ENCODE assay signal across 13 cellular contexts in the genomic region with DNA sequence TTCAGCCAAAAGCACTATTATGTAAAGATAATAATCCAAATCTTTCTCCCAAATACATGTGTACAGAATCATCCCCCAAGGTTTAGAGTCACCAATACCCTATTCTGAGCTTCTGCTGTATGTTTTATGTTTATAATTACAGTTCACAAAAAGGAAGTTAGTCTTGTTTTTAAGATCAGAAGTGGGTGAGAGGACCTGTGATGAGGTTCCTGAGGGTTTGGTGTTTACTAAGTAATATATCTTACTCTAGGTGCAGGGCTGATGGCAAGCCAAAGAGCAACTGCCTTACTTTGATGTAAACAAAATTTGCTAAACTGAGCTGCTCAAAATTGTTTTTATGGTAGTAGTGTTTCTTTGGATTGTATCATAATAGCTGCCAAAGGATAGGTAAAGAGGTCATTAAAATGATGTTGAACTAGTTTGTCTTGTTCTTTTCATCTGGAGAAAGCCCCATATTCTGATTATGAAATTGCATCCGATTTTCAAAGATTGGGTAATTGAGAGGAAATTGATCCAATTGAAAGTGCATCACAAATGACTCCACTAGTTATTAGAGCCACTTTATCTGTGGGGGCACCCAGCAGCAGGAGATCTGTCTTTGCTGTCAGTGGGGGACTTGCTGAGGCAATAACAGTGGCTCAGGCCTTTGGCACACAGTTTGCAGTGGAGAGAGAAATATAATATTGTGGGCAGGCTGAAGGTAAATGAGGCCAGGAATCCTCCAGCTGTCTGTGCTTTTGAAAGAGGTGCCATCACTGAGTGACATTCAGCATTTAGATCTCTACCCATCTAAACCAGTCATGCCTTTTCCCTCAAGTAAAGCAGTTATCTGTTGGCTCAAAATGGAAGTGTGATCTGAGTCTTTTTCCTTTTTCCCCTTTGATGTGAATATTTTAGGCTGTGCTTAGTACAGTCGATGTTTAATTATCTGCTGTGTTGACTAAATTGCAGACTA. TPM values are rescaled to one million over a fixed set of nuclear protein-coding genes. Genes with fewer than 3 reads are reported as not detected.
DNase-seq lines count a peak whose midpoint lies in the region; ATAC-seq and TF ChIP-seq lines count a peak whose summit lies in the region.
"Had no signal": no experiment of that assay in that cellular context is flagged by ENCODE, and none has a peak within 500 bp of the region (broad histone marks: within the 10 kb centered on the region; RNA-seq: fewer than 3 reads in every experiment).

No MANE protein-coding gene starts in this region.

- no peak overlapping the region for H3K4me3 Mint-ChIP-seq in activated T-cell treated with anti-CD3 and anti-CD28 coated beads, Interleukin-2, amount 50 U/mL, for 24 hours
- H3K4me3 Mint-ChIP-seq in T-helper 17 cell = no peak overlapping the region
- H3K4me3 Mint-ChIP-seq: stimulated activated naive B cell treated with anti-CD40 and anti-IgM and Interleukin-4, amounts not matched to agents 10 μg/mL and 1 μg/mL and 100 μg/mL, for 72 hours had no signal

- no peak overlapping the region for H3K4me3 ChIP-seq in psoas muscle
- H3K4me3 ChIP-seq: adrenal gland, coronary artery had no signal

- intact Hi-C loops in psoas muscle (cut with DNase I) = no loop called here

- H3K27me3 Mint-ChIP-seq in activated T-cell treated with anti-CD3 and anti-CD28 coated beads, Interleukin-2, amount 50 U/mL, for 24 hours = no peaks in the 10 kb centered on the region
- no peaks in the 10 kb centered on the region for H3K27me3 Mint-ChIP-seq in T-helper 17 cell
- H3K27me3 Mint-ChIP-seq: stimulated activated naive B cell treated with anti-CD40 and anti-IgM and Interleukin-4, amounts not matched to agents 10 μg/mL and 1 μg/mL and 100 μg/mL, for 72 hours had no signal

- peaks cover 16% of the 10 kb centered on the region for H3K9me3 Mint-ChIP-seq in activated T-cell treated with anti-CD3 and anti-CD28 coated beads, Interleukin-2, amount 50 U/mL, for 24 hours
- H3K9me3 Mint-ChIP-seq: stimulated activated naive B cell treated with anti-CD40 and anti-IgM and Interleukin-4, amounts not matched to agents 10 μg/mL and 1 μg/mL and 100 μg/mL, for 72 hours had no signal

- H3K27me3 ChIP-seq in psoas muscle (ENCODE audit: insufficient read depth in 3 of 3, low read length in 2 of 3) = no peaks in the 10 kb centered on the region
- H3K27me3 ChIP-seq: adrenal gland had no signal

- ATAC-seq in T-helper 17 cell (peak; percentile 39), psoas muscle (peak; percentile 90 to 96 (median 95))
- ATAC-seq: stimulated activated naive B cell treated with anti-CD40 and anti-IgM and Interleukin-4, amounts not matched to agents 10 μg/mL and 1 μg/mL and 100 μg/mL, for 72 hours had no signal

- peaks cover 7 to 35% of the 10 kb centered on the region in 2 donors for H3K36me3 ChIP-seq in psoas muscle (ENCODE audit: insufficient read depth in 1 of 2, low read depth in 1 of 2)

- H3K27ac Mint-ChIP-seq in activated T-cell treated with anti-CD3 and anti-CD28 coated beads, Interleukin-2, amount 50 U/mL, for 24 hours = peak overlapping the region; percentile 53
- H3K27ac Mint-ChIP-seq in T-helper 17 cell = peak overlapping the region; percentile 85
- H3K27ac Mint-ChIP-seq: stimulated activated naive B cell treated with anti-CD40 and anti-IgM and Interleukin-4, amounts not matched to agents 10 μg/mL and 1 μg/mL and 100 μg/mL, for 72 hours had no signal

- peaks cover 72% of the 10 kb centered on the region for H3K36me3 Mint-ChIP-seq in activated T-cell treated with anti-CD3 and anti-CD28 coated beads, Interleukin-2, amount 50 U/mL, for 24 hours (ENCODE audit: low read depth)
- peaks cover 14% of the 10 kb centered on the region for H3K36me3 Mint-ChIP-seq in T-helper 17 cell (ENCODE audit: low read depth)

- peaks cover 36% of the 10 kb centered on the region for H3K4me1 Mint-ChIP-seq in activated T-cell treated with anti-CD3 and anti-CD28 coated beads, Interleukin-2, amount 50 U/mL, for 24 hours (ENCODE audit: low read depth)
- H3K4me1 Mint-ChIP-seq in T-helper 17 cell = peaks cover 21% of the 10 kb centered on the region

- 50 to 62% (median 52%) methylated on average over 2 of the region's 2 CpGs for WGBS in psoas muscle, 3 donors

- H3K9me3 ChIP-seq in T-helper 17 cell (ENCODE audit: control insufficient read depth, low read length, poor library complexity, severe bottlenecking) = no peaks in the 10 kb centered on the region
- no peaks in the 10 kb centered on the region for H3K9me3 ChIP-seq in psoas muscle
- H3K9me3 ChIP-seq: adrenal gland had no signal

- no peak for TF ChIP-seq CTCF in psoas muscle (IDR thresholded peaks at IDR 0.05)

- H3K4me1 ChIP-seq in psoas muscle = peaks cover 33% of the 10 kb centered on the region
- H3K4me1 ChIP-seq: parathyroid adenoma had no signal

- H3K27ac ChIP-seq in psoas muscle = peak overlapping the region; percentile 62
- H3K27ac ChIP-seq: adrenal gland, coronary artery, parathyroid adenoma had no signal

- no peak for DNase-seq in activated T-cell treated with anti-CD3 and anti-CD28 coated beads, Interleukin-2, amount 50 U/mL, for 24 hours
- DNase-seq in activated T-cell treated with anti-CD3 and anti-CD28 coated beads for 4 hours = no peak
- peak; percentile 19 for DNase-seq in NCI-H1105 (lab: John Stamatoyannopoulos, UW)
- DNase-seq in T-helper 17 cell = no peak
- DNase-seq in psoas muscle = peak in 1 of 2 donors; percentile 56
- no peak for DNase-seq in NCI-H128 (lab: John Stamatoyannopoulos, UW; ENCODE audit: unreplicated experiment)
- no peak for DNase-seq in D341Med (ENCODE audit: low spot score)
- DNase-seq in MV-4-11 (lab: John Stamatoyannopoulos, UW) = no peak
- DNase-seq: adrenal gland; NCI-H1436 treated with DMSO at 0.1 percent for 48 hours; stimulated activated naive B cell treated with anti-CD40 and anti-IgM and Interleukin-4, amounts not matched to agents 10 μg/mL and 1 μg/mL and 100 μg/mL, for 72 hours had no signal

RNA-seq across cellular contexts. Expression of gene TRIM32, which starts 14.1 kb away (rescaled TPM):
- total RNA-seq in T-helper 17 cell (10 to 100 TPM in 1 of 2 donors, 1 to 10 TPM in 1; 8.6 to 10.8 TPM), psoas muscle (10 to 100 TPM; 15.3 to 47.4 (median 22.3) TPM)
- polyA plus RNA-seq in psoas muscle = 10 to 100 TPM in 1 of 3 donors, 1 to 10 TPM in 2; 6.1 to 11.7 (median 9.0) TPM
